Comparison of ENCODE assay signal across 20 cellular contexts in genomic region chr18:49848115-49848514, GRCh38.
"Had no signal": no experiment of that assay in that cellular context is flagged by ENCODE, and none has a peak within 500 bp of the region (broad histone marks: within the 10 kb centered on the region; RNA-seq: fewer than 3 reads in every experiment).

No MANE protein-coding gene starts in this region.

- H3K27me3 ChIP-seq: adrenal gland, testis, upper lobe of left lung had no signal

- H3K9me3 ChIP-seq: adrenal gland, esophagus squamous epithelium, left ventricle myocardium inferior, testis, upper lobe of left lung had no signal

- FAIRE-seq: astrocyte, endothelial cell of umbilical vein had no signal

- H3K4me1 ChIP-seq: adrenal gland, left ventricle myocardium inferior, testis had no signal

- H3K9me3 Mint-ChIP-seq: activated naive CD4-positive, alpha-beta T cell treated with anti-CD3 and anti-CD28 coated beads, Interleukin-2, amount 50 U/mL, for 72 hours; dendritic cell treated with granulocyte-macrophage colony-stimulating factor and Interleukin-4, amounts not matched to agents 40 ng/mL and 50 ng/mL, for 4 days; nephron progenitor cell; WTC11 had no signal

- H3K36me3 ChIP-seq: adrenal gland, left ventricle myocardium inferior, upper lobe of left lung had no signal

- H3K4me3 Mint-ChIP-seq: activated CD4-positive, alpha-beta T cell treated with anti-CD3 and anti-CD28 coated beads for 36 hours; dendritic cell treated with granulocyte-macrophage colony-stimulating factor and Interleukin-4, amounts not matched to agents 40 ng/mL and 50 ng/mL, for 4 days; immature natural killer cell; nephron progenitor cell; WTC11 had no signal

- H3K4me1 Mint-ChIP-seq: activated CD4-positive, alpha-beta T cell treated with anti-CD3 and anti-CD28 coated beads for 36 hours had no signal

- DNase-seq: activated CD4-positive, alpha-beta T cell treated with anti-CD3 and anti-CD28 coated beads for 36 hours; activated CD4-positive, alpha-beta T cell treated with anti-CD3 and anti-CD28 coated beads, Interleukin-2, amount 50 U/mL, for 48 hours; activated gamma-delta T cell; adrenal gland; effector memory CD4-positive, alpha-beta T cell; esophagus squamous epithelium; immature natural killer cell; kidney glomerular epithelial cell; left ventricle myocardium inferior; nephron progenitor cell; occipital lobe; posterior cingulate gyrus; right cardiac atrium; testis; upper lobe of left lung had no signal

- H3K4me3 ChIP-seq: adrenal gland, esophagus squamous epithelium, left ventricle myocardium inferior, testis, upper lobe of left lung had no signal

- H3K27ac Mint-ChIP-seq: activated CD4-positive, alpha-beta T cell treated with anti-CD3 and anti-CD28 coated beads for 36 hours; dendritic cell treated with granulocyte-macrophage colony-stimulating factor and Interleukin-4, amounts not matched to agents 40 ng/mL and 50 ng/mL, for 4 days; nephron progenitor cell; WTC11 had no signal

- ATAC-seq: activated CD4-positive, alpha-beta T cell treated with anti-CD3 and anti-CD28 coated beads for 36 hours; activated naive CD4-positive, alpha-beta T cell treated with anti-CD3 and anti-CD28 coated beads, Interleukin-2, amount 50 U/mL, for 72 hours; right cardiac atrium; WTC11 had no signal

- H3K36me3 Mint-ChIP-seq: activated naive CD4-positive, alpha-beta T cell treated with anti-CD3 and anti-CD28 coated beads, Interleukin-2, amount 50 U/mL, for 72 hours; immature natural killer cell; WTC11 had no signal

- H3K27ac ChIP-seq: adrenal gland, left ventricle myocardium inferior, testis had no signal
